Comparison of ENCODE assay signal across 20 cellular contexts in genomic region chr14:23013056-23014054, GRCh38. TPM values are rescaled to one million over a fixed set of nuclear protein-coding genes. Genes with fewer than 3 reads are reported as not detected.
DNase-seq lines count a peak whose midpoint lies in the region; ATAC-seq, FAIRE-seq and TF ChIP-seq lines count a peak whose summit lies in the region.
"Had no signal": no experiment of that assay in that cellular context is flagged by ENCODE, and none has a peak within 500 bp of the region (broad histone marks: within the 10 kb centered on the region; RNA-seq: fewer than 3 reads in every experiment).

No MANE protein-coding gene starts in this region.

- intact Hi-C loops in CD8-positive, alpha-beta T cell (cut with DNase I, micrococcal nuclease), result no loop called here
- intact Hi-C loops in K562 (cut with micrococcal nuclease), result no loop called here

- H3K27ac ChIP-seq in CD8-positive, alpha-beta T cell (ENCODE audit: low read depth, low read length), result no peak overlapping the region
- peak overlapping the region; percentile 40 for H3K27ac ChIP-seq in K562 (ENCODE audit: extremely low read depth, low read depth, low read length)
- H3K27ac ChIP-seq: GM23248, PC-9, SJSA1 had no signal

- no peaks in the 10 kb centered on the region for H3K27me3 Mint-ChIP-seq in CD8-positive, alpha-beta T cell (ENCODE audit: low read depth)
- peaks cover 3% of the 10 kb centered on the region for H3K27me3 Mint-ChIP-seq in nephron progenitor cell (ENCODE audit: low read depth, poor library complexity)

- H3K4me1 ChIP-seq in CD8-positive, alpha-beta T cell (ENCODE audit: insufficient read depth, low read length), result peaks cover 13% of the 10 kb centered on the region
- H3K4me1 ChIP-seq in K562 (replicated peaks in 1 of 2; ENCODE audit: control insufficient read depth in 2 of 2, insufficient read depth in 2 of 2, low read length in 2 of 2), result peaks cover 6 to 29% of the 10 kb centered on the region in 2 experiments; a peak in 4 of 5 replicates

- H3K4me2 ChIP-seq in K562 (ENCODE audit: insufficient read depth, low read length), result peak overlapping the region; percentile 14; the same call in 1 of the 2 replicates
- H3K4me2 ChIP-seq: PC-9 had no signal

- no peaks in the 10 kb centered on the region for H3K9me1 ChIP-seq in K562 (ENCODE audit: control insufficient read depth, insufficient read depth, low read length)

- no peaks in the 10 kb centered on the region for H3K27me3 ChIP-seq in CD8-positive, alpha-beta T cell (ENCODE audit: insufficient read depth, low read length)
- H3K27me3 ChIP-seq in K562 (ENCODE audit: control insufficient read depth in 2 of 2, insufficient read depth in 2 of 2, low read length in 2 of 2), result no peaks in the 10 kb centered on the region
- H3K27me3 ChIP-seq: SJSA1 had no signal

- in situ Hi-C loops in K562 (cut with MboI), result no loop called here

- peaks cover 23% of the 10 kb centered on the region for H3K4me1 Mint-ChIP-seq in CD8-positive, alpha-beta T cell (ENCODE audit: low read depth)
- H3K4me1 Mint-ChIP-seq in nephron progenitor cell, result peaks cover 51% of the 10 kb centered on the region

- no peak for ATAC-seq in CD8-positive, alpha-beta T cell
- no peak for ATAC-seq in K562
- ATAC-seq in GM18502 (IDR thresholded peaks at IDR 0.05; ENCODE audit: poor library complexity, unreplicated experiment), result no peak
- no peak for ATAC-seq in GM19328 (IDR thresholded peaks at IDR 0.05; ENCODE audit: unreplicated experiment)
- ATAC-seq in HG03108 (IDR thresholded peaks at IDR 0.05; ENCODE audit: unreplicated experiment), result no peak

- no peaks in the 10 kb centered on the region for H4K20me1 ChIP-seq in K562 (replicated peaks; ENCODE audit: control insufficient read depth, insufficient read depth, low read length)

- H3K36me3 ChIP-seq in CD8-positive, alpha-beta T cell (ENCODE audit: insufficient read depth, low read length), result no peaks in the 10 kb centered on the region
- no peaks in the 10 kb centered on the region for H3K36me3 ChIP-seq in K562 (ENCODE audit: control insufficient read depth, insufficient read depth, low read length)
- H3K36me3 ChIP-seq: SJSA1 had no signal

- peaks cover 14% of the 10 kb centered on the region for H3K79me2 ChIP-seq in K562 (ENCODE audit: control insufficient read depth, insufficient read depth, low read length)

- peak overlapping the region; percentile 81 for H2AFZ ChIP-seq in K562 (ENCODE audit: low read depth, low read length)
- H2AFZ ChIP-seq: GM23248, PC-9 had no signal

- DNase-seq in CD8-positive, alpha-beta T cell, result no peak
- DNase-seq in NCI-H524 treated with DMSO at 0.1 percent for 48 hours (lab: John Stamatoyannopoulos, UW), result peak; percentile 89
- peak in 1 of 4 experiments; percentile 29 for DNase-seq in K562 (ENCODE audit: extremely low read depth in 1 of 4, low spot score in 3 of 4)
- no peak for DNase-seq in nephron progenitor cell
- DNase-seq: ACHN; AML-193; GM23248; HCEC 1CT; KBM-7; NCI-H1436 treated with DMSO at 0.1 percent for 48 hours; NCI-H2081 treated with DMSO at 0.1 percent for 48 hours; NCI-H2227 treated with DMSO at 0.1 percent for 48 hours; NCI-H526 treated with DMSO at 0.1 percent for 48 hours; NK-92 treated with Interleukin-12 subunit alpha and Interleukin-12 subunit beta, amount 100 ng/mL, for 24 hours; PC-9 had no signal

- H3K27ac Mint-ChIP-seq in CD8-positive, alpha-beta T cell, result peak overlapping the region; percentile 64
- peak overlapping the region; percentile 81 for H3K27ac Mint-ChIP-seq in nephron progenitor cell

- no peak for TF ChIP-seq EP300 in K562 (IDR thresholded peaks at IDR 0.05; ENCODE audit: low read length)

- WGBS in K562 (ENCODE audit: insufficient coverage, low coverage, missing lambda C conversion rate), result 63% methylated on average over 11 of the region's 11 CpGs

- 0 out of 4 replicates have a peak overlapping the region, but pooled peaks of 1 of the 2 experiments have one; percentile 1 for H3K9ac ChIP-seq in K562 (ENCODE audit: insufficient read depth in 1 of 2, low read depth in 2 of 2, low read length in 2 of 2)
- H3K9ac ChIP-seq: GM23248 had no signal

- H3K9me3 Mint-ChIP-seq in CD8-positive, alpha-beta T cell, result no peaks in the 10 kb centered on the region
- H3K9me3 Mint-ChIP-seq in nephron progenitor cell, result peaks cover 11% of the 10 kb centered on the region

- H3K4me3 ChIP-seq in CD8-positive, alpha-beta T cell (ENCODE audit: low read depth, low read length), result no peak overlapping the region
- no peak overlapping the region for H3K4me3 ChIP-seq in K562
- H3K4me3 ChIP-seq: GM23248, PC-9, SJSA1 had no signal

- TF ChIP-seq CTCF in CD8-positive, alpha-beta T cell (IDR thresholded peaks at IDR 0.05), result no peak
- TF ChIP-seq CTCF in K562 (IDR thresholded peaks at IDR 0.05 in 2 of 3, conservative IDR thresholded peaks at IDR 0.05 in 1 of 3; ENCODE audit: insufficient read depth in 2 of 3, low read depth in 1 of 3, low read length in 3 of 3) (no peak), nephron progenitor cell (IDR thresholded peaks at IDR 0.05) (no peak)

- H3K36me3 Mint-ChIP-seq in CD8-positive, alpha-beta T cell, result peaks cover 3% of the 10 kb centered on the region
- peaks cover 13% of the 10 kb centered on the region for H3K36me3 Mint-ChIP-seq in nephron progenitor cell (ENCODE audit: low read depth)

- no peaks in the 10 kb centered on the region for H3K9me3 ChIP-seq in CD8-positive, alpha-beta T cell (ENCODE audit: low read length)
- no peaks in the 10 kb centered on the region for H3K9me3 ChIP-seq in K562 (replicated peaks; ENCODE audit: control insufficient read depth, insufficient read depth, low read depth, low read length)
- H3K9me3 ChIP-seq: SJSA1 had no signal

- BruUV-seq in K562 (replicated peaks; lab: Mats Ljungman, UMichigan), result no TSS peak

- FAIRE-seq in K562 (lab: Jason Lieb, UNC), result no peak

- CTCF ChIA-PET in CD8-positive, alpha-beta T cell (lab: Charles Lee), result interaction anchor here (1.0 to 3.2 kb wide), 8 partner anchors 8 to 47 kb away, joined by 3 to 14 read pairs (median 4); no protein-coding TSS in a partner anchor
- CTCF ChIA-PET in K562 (lab: Yijun Ruan, JAX; ENCODE audit: low intra/inter-chr PET ratio), result no interaction called here

- POLR2A ChIA-PET in CD8-positive, alpha-beta T cell (lab: Charles Lee), result interaction anchor here (0.6 to 2.1 kb wide), 2 partner anchors 8 to 152 kb away, joined by 3 to 4 read pairs; no protein-coding TSS in a partner anchor
- POLR2A ChIA-PET in K562 (lab: Yijun Ruan, JAX), result interaction anchor here (4.0 kb wide), 1 partner anchor 9 kb away, joined by 44 read pairs; no protein-coding TSS in a partner anchor

- TF ChIP-seq POLR2A in K562 (conservative IDR thresholded peaks at IDR 0.05), result no peak

- no peak overlapping the region for H3K4me3 Mint-ChIP-seq in CD8-positive, alpha-beta T cell
- H3K4me3 Mint-ChIP-seq in nephron progenitor cell, result no peak overlapping the region

- TF ChIP-seq RAD21 in K562 (CRISPR knock-in tag; conservative IDR thresholded peaks at IDR 0.05 in 1 of 2, IDR thresholded peaks at IDR 0.05 in 1 of 2), result no peak

RNA-seq across cellular contexts. Expression of gene C14orf93, which starts 3.4 kb away (rescaled TPM):
- 1 to 10 TPM; 5.6 to 7.7 TPM for total RNA-seq in CD8-positive, alpha-beta T cell
- 17.1 and 22.1 TPM in 2 replicates for total RNA-seq in K562 (2011; cell fraction: chromatin; rRNA removed; ENCODE audit: low replicate concordance)
- 11.1 and 12.5 TPM in 2 replicates for total RNA-seq in K562 (2011; cell fraction: nucleolus; rRNA removed)
- 12.4 and 13.6 TPM in 2 replicates for total RNA-seq in K562 (2011; cell fraction: nucleoplasm; rRNA removed)
- total RNA-seq in K562 (2014; rRNA removed), result 17.0 and 18.7 TPM in 2 replicates
- total RNA-seq in K562 (2014; rRNA removed; fragmentation: Illumina TruSeq; extraction: Trizol), result 11.1 and 12.9 TPM in 2 replicates
- total RNA-seq in K562 (2015; rRNA removed; fragmentation: Illumina TruSeq; extraction: Trizol), result 11.8 and 14.8 TPM in 2 replicates
- 15.9 and 16.1 TPM in 2 replicates for total RNA-seq in K562 (2021)
- polyA plus RNA-seq in K562 (2011; rRNA removed), result 20.4 and 23.1 TPM in 2 replicates
- 24.5 and 29.4 TPM in 2 replicates for polyA plus RNA-seq in K562 (2011; cell fraction: cytosol; rRNA removed)
- 21.8 and 24.5 TPM in 2 replicates for polyA plus RNA-seq in K562 (2011; cell fraction: nucleus; rRNA removed)
- polyA plus RNA-seq in K562 (2012), result 11.8 and 23.7 TPM in 2 replicates
- polyA plus RNA-seq in K562 (2014; fragmentation: Illumina TruSeq; extraction: Trizol), result 22.0 and 26.3 TPM in 2 replicates
- polyA plus RNA-seq in K562 (2014; fragmentation: Nextera tagmentation; extraction: Ambion mirVana), result 1 to 10 TPM; 2.2 to 3.0 TPM
- 22.4 and 24.3 TPM in 2 replicates for polyA plus RNA-seq in K562 (2014; rRNA removed)
- polyA minus RNA-seq in K562 (2011; rRNA and poly(A)+ RNA removed), result 28.0 and 29.8 TPM in 2 replicates
- 9.7 and 11.8 TPM in 2 replicates for polyA minus RNA-seq in K562 (2011; cell fraction: cytosol; rRNA and poly(A)+ RNA removed)
- 5.3 and 7.0 TPM in 2 replicates for polyA minus RNA-seq in K562 (2011; cell fraction: nucleus; rRNA and poly(A)+ RNA removed)

RNA-seq across cellular contexts. Expression of gene PSMB5, which starts 21.3 kb away (rescaled TPM):
- total RNA-seq in CD8-positive, alpha-beta T cell, result 10 to 100 TPM; 18.6 to 20.2 TPM
- 49.0 and 108 TPM in 2 replicates for total RNA-seq in K562 (2011; cell fraction: chromatin; rRNA removed; ENCODE audit: low replicate concordance)
- total RNA-seq in K562 (2011; cell fraction: nucleolus; rRNA removed), result 166 and 172 TPM in 2 replicates
- 110 and 115 TPM in 2 replicates for total RNA-seq in K562 (2011; cell fraction: nucleoplasm; rRNA removed)
- total RNA-seq in K562 (2014; rRNA removed) (279 and 297 TPM in 2 replicates), K562 (2014; rRNA removed; fragmentation: Illumina TruSeq; extraction: Trizol) (204 and 223 TPM in 2 replicates), K562 (2015; rRNA removed; fragmentation: Illumina TruSeq; extraction: Trizol) (210 and 212 TPM in 2 replicates), K562 (2021) (198 and 218 TPM in 2 replicates)
- polyA plus RNA-seq in K562 (2011; rRNA removed) (273 and 285 TPM in 2 replicates), K562 (2014; fragmentation: Illumina TruSeq; extraction: Trizol) (194 and 201 TPM in 2 replicates), K562 (2014; fragmentation: Nextera tagmentation; extraction: Ambion mirVana) (1,000 to 10,000 TPM; 1,679 to 1,870 TPM), K562 (2014; rRNA removed) (249 and 269 TPM in 2 replicates)
- 421 and 454 TPM in 2 replicates for polyA plus RNA-seq in K562 (2011; cell fraction: cytosol; rRNA removed)
- 100 and 125 TPM in 2 replicates for polyA plus RNA-seq in K562 (2011; cell fraction: nucleus; rRNA removed)
- polyA plus RNA-seq in K562 (2012), result 194 and 217 TPM in 2 replicates
- polyA minus RNA-seq in K562 (2011; rRNA and poly(A)+ RNA removed), result 242 and 304 TPM in 2 replicates
- 130 and 188 TPM in 2 replicates for polyA minus RNA-seq in K562 (2011; cell fraction: cytosol; rRNA and poly(A)+ RNA removed)
- polyA minus RNA-seq in K562 (2011; cell fraction: nucleus; rRNA and poly(A)+ RNA removed), result 61.7 and 82.4 TPM in 2 replicates

RNA-seq across cellular contexts. Expression of gene PSMB11, which starts 28.7 kb away (rescaled TPM):
- total RNA-seq in CD8-positive, alpha-beta T cell, result not detected
- total RNA-seq in K562 (2011; cell fraction: chromatin; rRNA removed; ENCODE audit: low replicate concordance), result not detected in 2 replicates
- total RNA-seq in K562 (2011; cell fraction: nucleolus; rRNA removed), result 0.17 TPM in 1 of 2 replicates, not detected in the other
- total RNA-seq in K562 (2011; cell fraction: nucleoplasm; rRNA removed), result not detected in 2 replicates
- not detected in 2 replicates for total RNA-seq in K562 (2014; rRNA removed)
- not detected in 2 replicates for total RNA-seq in K562 (2014; rRNA removed; fragmentation: Illumina TruSeq; extraction: Trizol)
- total RNA-seq in K562 (2015; rRNA removed; fragmentation: Illumina TruSeq; extraction: Trizol), result not detected in 2 replicates
- not detected in 2 replicates for total RNA-seq in K562 (2021)
- not detected in 2 replicates for polyA plus RNA-seq in K562 (2011; rRNA removed)
- polyA plus RNA-seq in K562 (2011; cell fraction: cytosol; rRNA removed), result 0.06 TPM in 1 of 2 replicates, not detected in the other
- not detected in 2 replicates for polyA plus RNA-seq in K562 (2011; cell fraction: nucleus; rRNA removed)
- polyA plus RNA-seq in K562 (2012), result not detected in 2 replicates
- not detected in 2 replicates for polyA plus RNA-seq in K562 (2014; fragmentation: Illumina TruSeq; extraction: Trizol)
- not detected for polyA plus RNA-seq in K562 (2014; fragmentation: Nextera tagmentation; extraction: Ambion mirVana)
- not detected in 2 replicates for polyA plus RNA-seq in K562 (2014; rRNA removed)
- not detected in 2 replicates for polyA minus RNA-seq in K562 (2011; rRNA and poly(A)+ RNA removed)
- not detected in 2 replicates for polyA minus RNA-seq in K562 (2011; cell fraction: cytosol; rRNA and poly(A)+ RNA removed)
- polyA minus RNA-seq in K562 (2011; cell fraction: nucleus; rRNA and poly(A)+ RNA removed), result not detected in 2 replicates
- total RNA-seq: GM23248; PC-9; SJSA1; T-helper 1 cell treated with Interleukin-12 subunit alpha and Interleukin-12 subunit beta and Interleukin-4 antibody, amounts not matched to agents 30 ng/mL and 1 ng/mL, for 36 hours had no signal
- polyA plus RNA-seq: GM23248 had no signal

RNA-seq across cellular contexts. Expression of gene AJUBA, which starts 31.0 kb away (rescaled TPM):
- total RNA-seq in CD8-positive, alpha-beta T cell, result under 1 TPM; 0.52 to 0.72 TPM
- 12.8 and 18.9 TPM in 2 replicates for total RNA-seq in K562 (2011; cell fraction: chromatin; rRNA removed; ENCODE audit: low replicate concordance)
- total RNA-seq in K562 (2011; cell fraction: nucleolus; rRNA removed), result 9.2 and 10.0 TPM in 2 replicates
- 10.9 and 18.6 TPM in 2 replicates for total RNA-seq in K562 (2011; cell fraction: nucleoplasm; rRNA removed)
- total RNA-seq in K562 (2014; rRNA removed), result 3.3 and 5.3 TPM in 2 replicates
- total RNA-seq in K562 (2014; rRNA removed; fragmentation: Illumina TruSeq; extraction: Trizol), result 3.1 and 3.2 TPM in 2 replicates
- total RNA-seq in K562 (2015; rRNA removed; fragmentation: Illumina TruSeq; extraction: Trizol), result 1.5 and 1.8 TPM in 2 replicates
- 2.9 and 4.3 TPM in 2 replicates for total RNA-seq in K562 (2021)
- 4.7 and 6.4 TPM in 2 replicates for polyA plus RNA-seq in K562 (2011; rRNA removed)
- polyA plus RNA-seq in K562 (2011; cell fraction: cytosol; rRNA removed), result 3.5 and 5.2 TPM in 2 replicates
- polyA plus RNA-seq in K562 (2011; cell fraction: nucleus; rRNA removed), result 7.3 and 10.0 TPM in 2 replicates
- 3.0 and 13.8 TPM in 2 replicates for polyA plus RNA-seq in K562 (2012)
- polyA plus RNA-seq in K562 (2014; fragmentation: Illumina TruSeq; extraction: Trizol), result 2.3 and 2.8 TPM in 2 replicates
- polyA plus RNA-seq in K562 (2014; fragmentation: Nextera tagmentation; extraction: Ambion mirVana), result 1 to 10 TPM in 1 of 2 experiments, under 1 TPM in 1; 0.73 to 1.6 TPM
- 2.0 and 2.2 TPM in 2 replicates for polyA plus RNA-seq in K562 (2014; rRNA removed)
- 10.0 and 10.6 TPM in 2 replicates for polyA minus RNA-seq in K562 (2011; rRNA and poly(A)+ RNA removed)
- polyA minus RNA-seq in K562 (2011; cell fraction: cytosol; rRNA and poly(A)+ RNA removed), result 3.7 and 4.5 TPM in 2 replicates
- polyA minus RNA-seq in K562 (2011; cell fraction: nucleus; rRNA and poly(A)+ RNA removed), result 4.7 and 9.6 TPM in 2 replicates

RNA-seq across cellular contexts. Expression of gene CDH24, which starts 44.0 kb away (rescaled TPM):
- 1 to 10 TPM; 1.5 to 2.1 TPM for total RNA-seq in CD8-positive, alpha-beta T cell
- 31.5 and 72.4 TPM in 2 replicates for total RNA-seq in K562 (2011; cell fraction: chromatin; rRNA removed; ENCODE audit: low replicate concordance)
- total RNA-seq in K562 (2011; cell fraction: nucleolus; rRNA removed), result 45.5 and 46.5 TPM in 2 replicates
- total RNA-seq in K562 (2011; cell fraction: nucleoplasm; rRNA removed), result 33.9 and 37.3 TPM in 2 replicates
- total RNA-seq in K562 (2014; rRNA removed) (4.9 and 6.6 TPM in 2 replicates), K562 (2014; rRNA removed; fragmentation: Illumina TruSeq; extraction: Trizol) (2.4 and 3.0 TPM in 2 replicates), K562 (2015; rRNA removed; fragmentation: Illumina TruSeq; extraction: Trizol) (3.6 and 4.0 TPM in 2 replicates), K562 (2021) (11.1 and 12.8 TPM in 2 replicates)
- polyA plus RNA-seq in K562 (2011; rRNA removed) (6.5 and 11.1 TPM in 2 replicates), K562 (2014; fragmentation: Illumina TruSeq; extraction: Trizol) (8.1 and 9.2 TPM in 2 replicates), K562 (2014; fragmentation: Nextera tagmentation; extraction: Ambion mirVana) (under 1 TPM; 0.04 to 0.10 TPM), K562 (2014; rRNA removed) (15.5 and 16.2 TPM in 2 replicates)
- 10.1 and 17.2 TPM in 2 replicates for polyA plus RNA-seq in K562 (2011; cell fraction: cytosol; rRNA removed)
- 66.1 and 112 TPM in 2 replicates for polyA plus RNA-seq in K562 (2011; cell fraction: nucleus; rRNA removed)
- 7.5 and 9.6 TPM in 2 replicates for polyA plus RNA-seq in K562 (2012)
- polyA minus RNA-seq in K562 (2011; rRNA and poly(A)+ RNA removed), result 3.6 and 5.3 TPM in 2 replicates
- polyA minus RNA-seq in K562 (2011; cell fraction: cytosol; rRNA and poly(A)+ RNA removed), result 4.9 and 7.6 TPM in 2 replicates
- 8.7 and 10.5 TPM in 2 replicates for polyA minus RNA-seq in K562 (2011; cell fraction: nucleus; rRNA and poly(A)+ RNA removed)
